8 cellular contexts compared by ENCODE assay signal in genomic region chr2:54723300-54724149, GRCh38. TPM values are rescaled to one million over a fixed set of nuclear protein-coding genes. Genes with fewer than 3 reads are reported as not detected.
DNase-seq lines count a peak whose midpoint lies in the region; ATAC-seq and TF ChIP-seq lines count a peak whose summit lies in the region.

Gene EML6, plus strand, starts transcription at chr2:54723662. Its CDS starts 1,400 bp downstream, at chr2:54725062.

- H3K4me2 ChIP-seq in DND-41 (ENCODE audit: insufficient read depth, low read length) (peak within 1 kb of the TSS; percentile 80), GM23248 (ENCODE audit: unreplicated experiment) (peak within 1 kb of the TSS; percentile 98), fibroblast of lung (ENCODE audit: extremely low read depth, insufficient read depth, low read length) (peak within 1 kb of the TSS; percentile 99)

- peaks cover 19% of the 10 kb centered on the region for H3K27me3 ChIP-seq in DND-41 (ENCODE audit: insufficient read depth, low read length, poor library complexity)
- no peaks in the 10 kb centered on the region for H3K27me3 ChIP-seq in GM23248 (replicated peaks; ENCODE audit: insufficient read depth)
- H3K27me3 ChIP-seq in fibroblast of lung (ENCODE audit: control insufficient read depth, insufficient read depth, low read length) = peaks cover 2% of the 10 kb centered on the region
- H3K27me3 ChIP-seq in naive thymus-derived CD4-positive, alpha-beta T cell (ENCODE audit: control insufficient read depth in 2 of 2, insufficient read depth in 2 of 2, low read length in 2 of 2) = peaks cover 0 to 5% of the 10 kb centered on the region in 2 donors

- H3K36me3 ChIP-seq in DND-41 (ENCODE audit: insufficient read depth, low read length) = no peaks in the 10 kb centered on the region
- H3K36me3 ChIP-seq in GM23248 (ENCODE audit: low read depth) = no peaks in the 10 kb centered on the region
- H3K36me3 ChIP-seq in fibroblast of lung (ENCODE audit: control insufficient read depth, insufficient read depth, low read length) = no peaks in the 10 kb centered on the region
- H3K36me3 ChIP-seq in naive thymus-derived CD4-positive, alpha-beta T cell (ENCODE audit: control insufficient read depth in 2 of 3, insufficient read depth in 3 of 3, low read length in 3 of 3) = no peaks in the 10 kb centered on the region

- peaks cover 30% of the 10 kb centered on the region for H3K4me1 ChIP-seq in DND-41 (ENCODE audit: insufficient read depth, low read length)
- H3K4me1 ChIP-seq in GM23248 (ENCODE audit: insufficient read depth) = peaks cover 14% of the 10 kb centered on the region
- H3K4me1 ChIP-seq in fibroblast of lung (ENCODE audit: control insufficient read depth, extremely low read depth, insufficient read depth, low read length) = peaks cover 5% of the 10 kb centered on the region
- peaks cover 0 to 6% of the 10 kb centered on the region in 2 donors for H3K4me1 ChIP-seq in naive thymus-derived CD4-positive, alpha-beta T cell (ENCODE audit: control insufficient read depth in 2 of 2, insufficient read depth in 2 of 2, low read length in 2 of 2)

- POLR2A ChIA-PET in naive thymus-derived CD4-positive, alpha-beta T cell (lab: Charles Lee) = interaction anchor here (0.6 to 1.9 kb wide), 5 partner anchors 18 to 895 kb away, joined by 4 to 6 read pairs (median 4); partner anchors contain the start of gene RTN4

- H3K79me2 ChIP-seq in DND-41 (ENCODE audit: insufficient read depth, low read length) = 0 out of 2 replicates have a peak, but pooled peaks cover 3% of the 10 kb centered on the region
- no peaks in the 10 kb centered on the region for H3K79me2 ChIP-seq in GM23248 (ENCODE audit: insufficient read depth)
- no peaks in the 10 kb centered on the region for H3K79me2 ChIP-seq in fibroblast of lung (ENCODE audit: control insufficient read depth, insufficient read depth, low read length)

- peak within 1 kb of the TSS; percentile 76 for H3K27ac ChIP-seq in DND-41 (ENCODE audit: low read length)
- peak within 1 kb of the TSS; percentile 89 for H3K27ac ChIP-seq in GM23248
- peak within 1 kb of the TSS; percentile 82 for H3K27ac ChIP-seq in fibroblast of lung (ENCODE audit: insufficient read depth, low read length)
- H3K27ac ChIP-seq in naive thymus-derived CD4-positive, alpha-beta T cell (ENCODE audit: low read depth, low read length) = peak within 1 kb of the TSS; percentile 70

- peak within 1 kb of the TSS; percentile 100 for H3K4me3 Mint-ChIP-seq in activated T-helper 17 cell treated with anti-CD3 and anti-CD28 coated beads, Interleukin-2, amount 50 U/mL, for 72 hours
- H3K4me3 Mint-ChIP-seq in naive thymus-derived CD4-positive, alpha-beta T cell = peak within 1 kb of the TSS; percentile 87 to 97 (median 92)
- H3K4me3 Mint-ChIP-seq in stimulated activated naive B cell treated with anti-CD40 and anti-IgM and Interleukin-4, amounts not matched to agents 10 μg/mL and 1 μg/mL and 100 μg/mL, for 72 hours = peak within 1 kb of the TSS; percentile 91 to 92

- 1% methylated on average over 78 to 82 of the region's 91 CpGs for WGBS in GM23248 (ENCODE audit: low coverage in 1 of 2, low lambda C conversion rate in 2 of 2, missing lambda C conversion rate in 2 of 2), 2 experiments

- in situ Hi-C loops in GM23248 (cut with MboI) = no loop called here

- peak; percentile 42 for TF ChIP-seq CTCF in DND-41 (IDR thresholded peaks at IDR 0.05; ENCODE audit: borderline replicate concordance, extremely low read depth, low read length, poor library complexity, severe bottlenecking)
- peak in 1 of 2 donors; percentile 16 for TF ChIP-seq CTCF in fibroblast of lung (conservative IDR thresholded peaks at IDR 0.05 in 1 of 2, IDR thresholded peaks at IDR 0.05 in 1 of 2; ENCODE audit: low read depth in 1 of 2, low read length in 2 of 2)

- peak within 1 kb of the TSS; percentile 84 for H2AFZ ChIP-seq in DND-41 (ENCODE audit: low read depth, low read length)
- peak within 1 kb of the TSS; percentile 90 for H2AFZ ChIP-seq in GM23248
- peak within 1 kb of the TSS; percentile 87 for H2AFZ ChIP-seq in fibroblast of lung (ENCODE audit: low read length)

- H3K9ac ChIP-seq in DND-41 (ENCODE audit: low read depth, low read length) (peak within 1 kb of the TSS; percentile 72), GM23248 (peak within 1 kb of the TSS; percentile 88), fibroblast of lung (ENCODE audit: insufficient read depth, low read length) (peak within 1 kb of the TSS; percentile 76)

- H3K36me3 Mint-ChIP-seq in activated T-helper 17 cell treated with anti-CD3 and anti-CD28 coated beads, Interleukin-2, amount 50 U/mL, for 72 hours (ENCODE audit: low read depth) = no peaks in the 10 kb centered on the region
- H3K36me3 Mint-ChIP-seq in naive thymus-derived CD4-positive, alpha-beta T cell = no peaks in the 10 kb centered on the region
- H3K36me3 Mint-ChIP-seq in stimulated activated naive B cell treated with anti-CD40 and anti-IgM and Interleukin-4, amounts not matched to agents 10 μg/mL and 1 μg/mL and 100 μg/mL, for 72 hours = no peaks in the 10 kb centered on the region

- no peaks in the 10 kb centered on the region for H4K20me1 ChIP-seq in DND-41 (ENCODE audit: insufficient read depth, low read length)
- H4K20me1 ChIP-seq in GM23248 (ENCODE audit: insufficient read depth) = no peaks in the 10 kb centered on the region
- no peaks in the 10 kb centered on the region for H4K20me1 ChIP-seq in fibroblast of lung (ENCODE audit: control insufficient read depth, extremely low read depth, insufficient read depth, low read length)

- H3K27ac Mint-ChIP-seq in activated T-helper 17 cell treated with anti-CD3 and anti-CD28 coated beads, Interleukin-2, amount 50 U/mL, for 72 hours = peak within 1 kb of the TSS; percentile 72
- peak within 1 kb of the TSS; percentile 50 to 90 (median 71) for H3K27ac Mint-ChIP-seq in naive thymus-derived CD4-positive, alpha-beta T cell
- peak within 1 kb of the TSS; percentile 79 for H3K27ac Mint-ChIP-seq in stimulated activated naive B cell treated with anti-CD40 and anti-IgM and Interleukin-4, amounts not matched to agents 10 μg/mL and 1 μg/mL and 100 μg/mL, for 72 hours

- H3K9me2 ChIP-seq in GM23248 (ENCODE audit: insufficient read depth) = no peaks in the 10 kb centered on the region

- CTCF ChIA-PET in naive thymus-derived CD4-positive, alpha-beta T cell (lab: Charles Lee) = interaction anchor here (1.4 to 1.8 kb wide), 3 partner anchors 115 to 618 kb away, joined by 3 to 4 read pairs (median 3); no protein-coding TSS in a partner anchor

- peak; percentile 94 for ATAC-seq in DND-41 (ENCODE audit: insufficient read depth, low read depth)
- ATAC-seq in activated T-helper 17 cell treated with anti-CD3 and anti-CD28 coated beads, Interleukin-2, amount 50 U/mL, for 72 hours (replicated peaks) = peak; percentile 98
- ATAC-seq in naive thymus-derived CD4-positive, alpha-beta T cell = peak; percentile 98
- peak; percentile 97 to 98 for ATAC-seq in stimulated activated naive B cell treated with anti-CD40 and anti-IgM and Interleukin-4, amounts not matched to agents 10 μg/mL and 1 μg/mL and 100 μg/mL, for 72 hours (replicated peaks)

- H3K27me3 Mint-ChIP-seq in activated T-helper 17 cell treated with anti-CD3 and anti-CD28 coated beads, Interleukin-2, amount 50 U/mL, for 72 hours = peaks cover 36% of the 10 kb centered on the region
- H3K27me3 Mint-ChIP-seq in naive thymus-derived CD4-positive, alpha-beta T cell = peaks cover 33 to 79% (median 50%) of the 10 kb centered on the region in 5 donors
- peaks cover 21 to 36% of the 10 kb centered on the region in 2 donors for H3K27me3 Mint-ChIP-seq in stimulated activated naive B cell treated with anti-CD40 and anti-IgM and Interleukin-4, amounts not matched to agents 10 μg/mL and 1 μg/mL and 100 μg/mL, for 72 hours

- H3K4me3 ChIP-seq in DND-41 (ENCODE audit: low read depth in 1 of 2, low read length in 2 of 2) (peak within 1 kb of the TSS; percentile 78 to 93), GM23248 (peak within 1 kb of the TSS; percentile 82), fibroblast of lung (replicated peaks in 1 of 4; ENCODE audit: control extremely low read depth in 1 of 4, insufficient read depth in 1 of 4, low read depth in 3 of 4, low read length in 4 of 4) (peak within 1 kb of the TSS; percentile 70 to 92 (median 81))
- H3K4me3 ChIP-seq in naive thymus-derived CD4-positive, alpha-beta T cell (ENCODE audit: low read length) = peak within 1 kb of the TSS; percentile 77

- H3K9me3 ChIP-seq in DND-41 (ENCODE audit: insufficient read depth, low read length, severe bottlenecking) = no peaks in the 10 kb centered on the region
- no peaks in the 10 kb centered on the region for H3K9me3 ChIP-seq in GM23248 (ENCODE audit: low read depth)
- H3K9me3 ChIP-seq in fibroblast of lung (ENCODE audit: control insufficient read depth, insufficient read depth, low read depth, low read length) = no peaks in the 10 kb centered on the region
- no peaks in the 10 kb centered on the region for H3K9me3 ChIP-seq in naive thymus-derived CD4-positive, alpha-beta T cell (ENCODE audit: control insufficient read depth in 2 of 3, low read length in 3 of 3)

- DNase-seq in DND-41 (peak; percentile 99), GM23248 (peak; percentile 100), Kasumi-1 (lab: John Stamatoyannopoulos, UW) (peak; percentile 97 to 98), RKO (ENCODE audit: low spot score) (peak; percentile 99), fibroblast of lung (ENCODE audit: low read depth in 2 of 2) (peak; percentile 97 to 99)
- peak; percentile 94 to 99 (median 98) for DNase-seq in naive thymus-derived CD4-positive, alpha-beta T cell
- DNase-seq in stimulated activated naive B cell treated with anti-CD40 and anti-IgM and Interleukin-4, amounts not matched to agents 10 μg/mL and 1 μg/mL and 100 μg/mL, for 72 hours = peak; percentile 98

- intact Hi-C loops in naive thymus-derived CD4-positive, alpha-beta T cell (cut with micrococcal nuclease) = loop anchor here (1.0 to 10.0 kb wide), 28 partner anchors 14 to 969 kb away; partner anchors contain the start of genes ACYP2 (in 2 of the 2), CFAP36 (in 2 of the 2), CHAC2 (in 2 of the 2) and CLHC1 (in 2 of the 2)

- no peaks in the 10 kb centered on the region for H3K9me3 Mint-ChIP-seq in activated T-helper 17 cell treated with anti-CD3 and anti-CD28 coated beads, Interleukin-2, amount 50 U/mL, for 72 hours
- H3K9me3 Mint-ChIP-seq in naive thymus-derived CD4-positive, alpha-beta T cell = peaks cover 0 to 1% (median 0%) of the 10 kb centered on the region in 11 donors
- H3K9me3 Mint-ChIP-seq in stimulated activated naive B cell treated with anti-CD40 and anti-IgM and Interleukin-4, amounts not matched to agents 10 μg/mL and 1 μg/mL and 100 μg/mL, for 72 hours = no peaks in the 10 kb centered on the region

- peaks cover 28% of the 10 kb centered on the region for H3F3A ChIP-seq in GM23248 (ENCODE audit: insufficient read depth)

- H3K4me1 Mint-ChIP-seq in activated T-helper 17 cell treated with anti-CD3 and anti-CD28 coated beads, Interleukin-2, amount 50 U/mL, for 72 hours = peaks cover 8% of the 10 kb centered on the region
- H3K4me1 Mint-ChIP-seq in naive thymus-derived CD4-positive, alpha-beta T cell = peaks cover 10 to 20% (median 12%) of the 10 kb centered on the region in 7 donors
- H3K4me1 Mint-ChIP-seq in stimulated activated naive B cell treated with anti-CD40 and anti-IgM and Interleukin-4, amounts not matched to agents 10 μg/mL and 1 μg/mL and 100 μg/mL, for 72 hours = peaks cover 8 to 19% of the 10 kb centered on the region in 2 donors

RNA-seq across cellular contexts. Expression of gene EML6, which starts in this region (rescaled TPM):
- total RNA-seq in GM23248 (2014; rRNA removed; shearing (Covaris generic)) = 0.54 and 0.63 TPM in 2 replicates
- polyA plus RNA-seq in GM23248 (2016; fragmentation: Nextera tagmentation; extraction: Ambion mirVana) (0.49 and 0.76 TPM in 2 replicates), fibroblast of lung (0.24 and 0.34 TPM in 2 replicates)
- total RNA-seq in activated T-helper 17 cell treated with anti-CD3 and anti-CD28 coated beads, Interleukin-2, amount 50 U/mL, for 72 hours = 1 to 10 TPM; 1.0 to 1.4 TPM
- 0.26 and 1.3 TPM in 2 replicates for total RNA-seq in fibroblast of lung
- polyA plus RNA-seq in fibroblast of lung (2012) = 0.23 and 0.38 TPM in 2 replicates
- not detected in 2 replicates for polyA minus RNA-seq in fibroblast of lung (ENCODE audit: low replicate concordance)
- 1 to 10 TPM in 3 of 5 experiments, under 1 TPM in 2; 0.32 to 2.5 (median 1.5) TPM for total RNA-seq in naive thymus-derived CD4-positive, alpha-beta T cell
- not detected for polyA plus RNA-seq in naive thymus-derived CD4-positive, alpha-beta T cell

Comparison
In these comparisons a context has a peak if more than half of its experiments do, and no peak if none do; other contexts are left out.
1. Peak in every context shown above with its lines: DNase-seq, ATAC-seq, H3K4me3 ChIP-seq and H3K27ac ChIP-seq.
2. Peak in DNase-seq, H3K4me3 ChIP-seq, H3K27ac ChIP-seq, H3K9ac ChIP-seq and H3K4me2 ChIP-seq in GM23248; RNA of the gene not detected or under 1 TPM.